Comparison of ENCODE assay signal across 8 cellular contexts in genomic region chr3:42600958-42601675, GRCh38. TPM values are rescaled to one million over a fixed set of nuclear protein-coding genes. Genes with fewer than 3 reads are reported as not detected.
DNase-seq lines count a peak whose midpoint lies in the region; ATAC-seq and TF ChIP-seq lines count a peak whose summit lies in the region.

No MANE protein-coding gene starts in this region.

- H3K4me3 ChIP-seq in H7 (ENCODE audit: insufficient read depth, low read depth, low read length) = peak overlapping the region; percentile 97
- H3K4me3 ChIP-seq in MG63 = peak overlapping the region; percentile 81
- peak overlapping the region; percentile 99 for H3K4me3 ChIP-seq in endodermal cell (ENCODE audit: low read length)
- H3K4me3 ChIP-seq in mesodermal cell (ENCODE audit: extremely low read depth, insufficient read depth, low read length, poor library complexity, severe bottlenecking) = peak overlapping the region; percentile 88

- ATAC-seq in activated CD4-positive, CD25-positive, alpha-beta regulatory T cell treated with anti-CD3 and anti-CD28 coated beads, Interleukin-2, amount 50 U/mL, for 24 hours = peak; percentile 9 to 12
- ATAC-seq in stimulated activated naive B cell treated with anti-CD40 and anti-IgM and Interleukin-4, amounts not matched to agents 10 μg/mL and 1 μg/mL and 100 μg/mL, for 72 hours (replicated peaks) = peak; percentile 35 to 41

- H3K27me3 Mint-ChIP-seq in endodermal cell (ENCODE audit: insufficient read depth) = no peaks in the 10 kb centered on the region
- H3K27me3 Mint-ChIP-seq in stimulated activated naive B cell treated with anti-CD40 and anti-IgM and Interleukin-4, amounts not matched to agents 10 μg/mL and 1 μg/mL and 100 μg/mL, for 72 hours = no peaks in the 10 kb centered on the region

- peak overlapping the region; percentile 82 for H3K9ac ChIP-seq in endodermal cell (ENCODE audit: extremely low read depth, low read length, poor library complexity, severe bottlenecking)

- peak overlapping the region; percentile 94 for H3K27ac ChIP-seq in endodermal cell (ENCODE audit: low read depth, low read length)
- H3K27ac ChIP-seq in mesodermal cell (ENCODE audit: low read depth, low read length, severe bottlenecking) = peak overlapping the region; percentile 94

- peaks cover 3% of the 10 kb centered on the region; the same call in 1 of the 2 replicates for H3K9me3 ChIP-seq in MG63
- no peaks in the 10 kb centered on the region for H3K9me3 ChIP-seq in endodermal cell (ENCODE audit: control insufficient read depth, low read length)
- H3K9me3 ChIP-seq in mesodermal cell (ENCODE audit: control insufficient read depth, low read length) = no peaks in the 10 kb centered on the region

- H3K36me3 Mint-ChIP-seq in endodermal cell (ENCODE audit: low read depth) = peaks cover 28% of the 10 kb centered on the region
- peaks cover 28 to 34% of the 10 kb centered on the region in 2 donors for H3K36me3 Mint-ChIP-seq in stimulated activated naive B cell treated with anti-CD40 and anti-IgM and Interleukin-4, amounts not matched to agents 10 μg/mL and 1 μg/mL and 100 μg/mL, for 72 hours

- peak; percentile 8 to 58 for DNase-seq in NCI-H446 (lab: John Stamatoyannopoulos, UW)
- DNase-seq in NCI-H446 treated with DMSO at 0.1 percent for 48 hours (lab: John Stamatoyannopoulos, UW) = no peak
- peak; percentile 85 for DNase-seq in H7
- DNase-seq in MG63 = peak; percentile 72
- peak; percentile 91 for DNase-seq in endodermal cell
- no peak for DNase-seq in stimulated activated naive B cell treated with anti-CD40 and anti-IgM and Interleukin-4, amounts not matched to agents 10 μg/mL and 1 μg/mL and 100 μg/mL, for 72 hours

- H3K36me3 ChIP-seq in H7 (replicated peaks; ENCODE audit: control insufficient read depth, insufficient read depth, low read length) (no peaks in the 10 kb centered on the region), MG63 (peaks cover 28% of the 10 kb centered on the region), endodermal cell (ENCODE audit: control insufficient read depth, insufficient read depth, low read length) (peaks cover 40% of the 10 kb centered on the region), mesodermal cell (ENCODE audit: control insufficient read depth, insufficient read depth, low read length) (peaks cover 33% of the 10 kb centered on the region)

- H3K27ac Mint-ChIP-seq in endodermal cell = peak overlapping the region; percentile 90
- peak overlapping the region; percentile 97 for H3K27ac Mint-ChIP-seq in stimulated activated naive B cell treated with anti-CD40 and anti-IgM and Interleukin-4, amounts not matched to agents 10 μg/mL and 1 μg/mL and 100 μg/mL, for 72 hours

- peaks cover 18% of the 10 kb centered on the region for H3K4me1 Mint-ChIP-seq in endodermal cell
- peaks cover 13 to 26% of the 10 kb centered on the region in 2 donors for H3K4me1 Mint-ChIP-seq in stimulated activated naive B cell treated with anti-CD40 and anti-IgM and Interleukin-4, amounts not matched to agents 10 μg/mL and 1 μg/mL and 100 μg/mL, for 72 hours

- H3K27me3 ChIP-seq in H7 (ENCODE audit: control insufficient read depth, insufficient read depth, low read length) = no peaks in the 10 kb centered on the region
- no peaks in the 10 kb centered on the region for H3K27me3 ChIP-seq in MG63
- H3K27me3 ChIP-seq in endodermal cell (ENCODE audit: control insufficient read depth, insufficient read depth, low read length, poor library complexity, severe bottlenecking) = no peaks in the 10 kb centered on the region

- WGBS in endodermal cell (ENCODE audit: insufficient coverage in 1 of 2, insufficient read length in 1 of 2), 2 experiments = 0 to 1% methylated on average over 5 to 30 of the region's 31 CpGs
- WGBS in mesodermal cell (ENCODE audit: insufficient coverage in 2 of 2), 2 experiments = 0% methylated on average over 10 of the region's 31 CpGs; no CpG with 5 or more reads in 1 of the 2 experiments

- TF ChIP-seq CTCF in endodermal cell (conservative IDR thresholded peaks at IDR 0.05) = peak; percentile 29

- H3K9me3 Mint-ChIP-seq in endodermal cell = peaks cover 6% of the 10 kb centered on the region
- H3K9me3 Mint-ChIP-seq in stimulated activated naive B cell treated with anti-CD40 and anti-IgM and Interleukin-4, amounts not matched to agents 10 μg/mL and 1 μg/mL and 100 μg/mL, for 72 hours = peaks cover 4 to 5% of the 10 kb centered on the region in 2 donors

- H3K4me1 ChIP-seq in endodermal cell (ENCODE audit: control insufficient read depth, insufficient read depth, low read length) = peaks cover 9% of the 10 kb centered on the region
- H3K4me1 ChIP-seq in mesodermal cell (ENCODE audit: control insufficient read depth, insufficient read depth, low read length, poor library complexity, severe bottlenecking) = peaks cover 4% of the 10 kb centered on the region

- H3K4me3 Mint-ChIP-seq in endodermal cell = peak overlapping the region; percentile 76
- H3K4me3 Mint-ChIP-seq in stimulated activated naive B cell treated with anti-CD40 and anti-IgM and Interleukin-4, amounts not matched to agents 10 μg/mL and 1 μg/mL and 100 μg/mL, for 72 hours = peak overlapping the region; percentile 89 to 93

RNA-seq across cellular contexts. Expression of gene NKTR, which starts 0.6 kb away (rescaled TPM):
- 21.3 and 44.8 TPM in 2 replicates for total RNA-seq in H7 (2014; rRNA removed; shearing (Covaris generic))
- total RNA-seq in MG63 (2014; rRNA removed; shearing (Covaris generic); ENCODE audit: low replicate concordance) = 4.4 and 4.8 TPM in 2 replicates
- 100 to 1,000 TPM; 101 to 116 TPM for total RNA-seq in endodermal cell
- polyA plus RNA-seq in endodermal cell (2013, experiment 1 of 2) = 87.3 TPM
- 86.0 TPM for polyA plus RNA-seq in endodermal cell (2013, experiment 2 of 2)
- polyA plus RNA-seq in mesodermal cell (2013, experiment 1 of 2) = 58.1 TPM
- 55.4 TPM for polyA plus RNA-seq in mesodermal cell (2013, experiment 2 of 2)

RNA-seq across cellular contexts. Expression of gene SS18L2, which starts 10.5 kb away (rescaled TPM):
- total RNA-seq in H7 (2014; rRNA removed; shearing (Covaris generic)) = 56.9 and 58.9 TPM in 2 replicates
- total RNA-seq in MG63 (2014; rRNA removed; shearing (Covaris generic); ENCODE audit: low replicate concordance) = 11.2 and 14.6 TPM in 2 replicates
- 10 to 100 TPM; 37.8 to 44.8 TPM for total RNA-seq in endodermal cell
- polyA plus RNA-seq in endodermal cell (2013, experiment 1 of 2) = 57.5 TPM
- polyA plus RNA-seq in endodermal cell (2013, experiment 2 of 2) = 54.6 TPM
- 43.7 TPM for polyA plus RNA-seq in mesodermal cell (2013, experiment 1 of 2)
- polyA plus RNA-seq in mesodermal cell (2013, experiment 2 of 2) = 50.1 TPM

RNA-seq across cellular contexts. Expression of gene SEC22C, which starts 19.4 kb away (rescaled TPM):
- 53.0 and 57.3 TPM in 2 replicates for total RNA-seq in H7 (2014; rRNA removed; shearing (Covaris generic))
- 54.8 and 68.3 TPM in 2 replicates for total RNA-seq in MG63 (2014; rRNA removed; shearing (Covaris generic); ENCODE audit: low replicate concordance)
- total RNA-seq in endodermal cell = 10 to 100 TPM; 35.2 to 38.4 TPM
- 44.3 TPM for polyA plus RNA-seq in endodermal cell (2013, experiment 1 of 2)
- polyA plus RNA-seq in endodermal cell (2013, experiment 2 of 2) = 40.9 TPM
- 40.7 TPM for polyA plus RNA-seq in mesodermal cell (2013, experiment 1 of 2)
- polyA plus RNA-seq in mesodermal cell (2013, experiment 2 of 2) = 33.1 TPM

RNA-seq across cellular contexts. Expression of gene ZBTB47, which starts 52.4 kb away (rescaled TPM):
- total RNA-seq in H7 (2014; rRNA removed; shearing (Covaris generic)) = 5.1 and 8.0 TPM in 2 replicates
- total RNA-seq in MG63 (2014; rRNA removed; shearing (Covaris generic); ENCODE audit: low replicate concordance) = 11.7 and 22.7 TPM in 2 replicates
- total RNA-seq in endodermal cell = 1 to 10 TPM; 4.6 to 7.2 TPM
- 7.1 TPM for polyA plus RNA-seq in endodermal cell (2013, experiment 1 of 2)
- 6.2 TPM for polyA plus RNA-seq in endodermal cell (2013, experiment 2 of 2)
- polyA plus RNA-seq in mesodermal cell (2013, experiment 1 of 2) = 4.9 TPM
- 3.8 TPM for polyA plus RNA-seq in mesodermal cell (2013, experiment 2 of 2)

Comparison
In these comparisons a context has a peak if more than half of its experiments do, and no peak if none do; other contexts are left out.
1. DNase-seq: peak in NCI-H446 (2 of 2), H7 (single experiment), MG63 (single experiment) and endodermal cell (single experiment); none in NCI-H446 treated with DMSO at 0.1 percent for 48 hours (single experiment) and stimulated activated naive B cell treated with anti-CD40 and anti-IgM and Interleukin-4, amounts not matched to agents 10 μg/mL and 1 μg/mL and 100 μg/mL, for 72 hours (single experiment).
2. Peak in every context shown above with its lines, with median percentiles within 50 percentile points of each other: H3K4me3 ChIP-seq.